In genomic region chr3:133040696-133041523, GRCh38 we compare ENCODE assay signal across 8 cellular contexts.
A peak's percentile ranks its signal among the peaks of the same experiment; 100 is the strongest.
DNase-seq lines count a peak whose midpoint lies in the region; ATAC-seq lines count a peak whose summit lies in the region.

No MANE protein-coding gene starts in this region.

- H3K36me3 Mint-ChIP-seq in stimulated activated memory B cell treated with anti-CD40 and anti-IgM and Interleukin-4, amounts not matched to agents 10 μg/mL and 1 μg/mL and 100 μg/mL, for 72 hours: no peaks in the 10 kb centered on the region

- H3K4me1 Mint-ChIP-seq in stimulated activated memory B cell treated with anti-CD40 and anti-IgM and Interleukin-4, amounts not matched to agents 10 μg/mL and 1 μg/mL and 100 μg/mL, for 72 hours: peaks cover 10% of the 10 kb centered on the region

- H3K4me3 Mint-ChIP-seq in stimulated activated memory B cell treated with anti-CD40 and anti-IgM and Interleukin-4, amounts not matched to agents 10 μg/mL and 1 μg/mL and 100 μg/mL, for 72 hours: no peak overlapping the region

- H3K27ac Mint-ChIP-seq in stimulated activated memory B cell treated with anti-CD40 and anti-IgM and Interleukin-4, amounts not matched to agents 10 μg/mL and 1 μg/mL and 100 μg/mL, for 72 hours: no peak overlapping the region

- DNase-seq in stimulated activated CD4-positive, alpha-beta T cell treated with anti-CD3 and anti-CD28 coated beads, Interleukin-12 subunit alpha, Interleukin-12 subunit beta, amount 100 ng/mL, for 48 hours (ENCODE audit: low read depth in 2 of 3, low spot score in 1 of 3): peak; percentile 10 to 24 (median 23)
- no peak for DNase-seq in stimulated activated CD4-positive, alpha-beta T cell treated with anti-CD3 and anti-CD28 coated beads, Interleukin-12 subunit alpha, Interleukin-12 subunit beta, amount 100 ng/mL, for 4 hours
- DNase-seq in HuH-7.5 (ENCODE audit: low spot score) (peak; percentile 84), NOMO-1 treated with DMSO at 0.1 percent for 48 hours (lab: John Stamatoyannopoulos, UW; ENCODE audit: unreplicated experiment) (peak; percentile 43), cerebellar cortex (ENCODE audit: low spot score) (peak; percentile 92), kidney glomerular epithelial cell (lab: John Stamatoyannopoulos, UW) (peak; percentile 79)

- no peaks in the 10 kb centered on the region for H3K9me3 Mint-ChIP-seq in stimulated activated memory B cell treated with anti-CD40 and anti-IgM and Interleukin-4, amounts not matched to agents 10 μg/mL and 1 μg/mL and 100 μg/mL, for 72 hours

- ATAC-seq in stimulated activated memory B cell treated with anti-CD40 and anti-IgM and Interleukin-4, amounts not matched to agents 10 μg/mL and 1 μg/mL and 100 μg/mL, for 72 hours: peak; percentile 40
- ATAC-seq in GM19467 (IDR thresholded peaks at IDR 0.05; ENCODE audit: unreplicated experiment): no peak

- peaks cover 48% of the 10 kb centered on the region for H3K27me3 Mint-ChIP-seq in stimulated activated memory B cell treated with anti-CD40 and anti-IgM and Interleukin-4, amounts not matched to agents 10 μg/mL and 1 μg/mL and 100 μg/mL, for 72 hours
